Comparison of ENCODE assay signal across 1 cellular context in the genomic region with DNA sequence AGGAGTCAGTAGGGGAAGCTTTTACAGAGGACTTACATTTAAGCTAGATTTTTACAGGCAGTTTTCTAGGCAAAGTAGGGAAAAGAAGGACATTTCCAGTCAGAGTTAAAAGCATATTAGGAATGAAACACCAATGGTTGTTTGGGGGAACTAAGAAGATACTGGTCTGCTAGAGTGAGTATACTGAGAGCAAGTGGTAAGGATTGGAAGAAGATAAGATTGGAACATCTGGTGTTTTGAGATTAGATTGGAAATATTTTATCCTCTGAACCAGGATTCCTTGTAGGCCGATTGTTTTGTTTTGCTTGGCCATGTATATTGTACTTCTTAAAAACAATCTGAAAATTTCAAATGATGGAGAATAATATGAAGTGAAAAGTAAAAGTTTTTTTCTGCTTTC.
TF ChIP-seq lines count a peak whose summit lies in the region.

No MANE protein-coding gene starts in this region.

TF ChIP-seq in GM23338, 12 proteins besides CTCF, POLR2A, EP300 and RAD21:
- TF ChIP-seq STAT1 (IDR thresholded peaks at IDR 0.05; ENCODE audit: unreplicated experiment) (no peak), ZNF331 (CRISPR knock-in tag; IDR thresholded peaks at IDR 0.05; ENCODE audit: low read depth) (no peak), ZNF114 (CRISPR knock-in tag; IDR thresholded peaks at IDR 0.05) (no peak), EZH2 (IDR thresholded peaks at IDR 0.05; ENCODE audit: low read depth, unreplicated experiment) (no peak), POLR2AphosphoS5 (IDR thresholded peaks at IDR 0.05; ENCODE audit: low read depth) (no peak), NANOG (IDR thresholded peaks at IDR 0.05; ENCODE audit: borderline replicate concordance) (no peak), CREB1 (CRISPR knock-in tag; IDR thresholded peaks at IDR 0.05; ENCODE audit: low read depth) (no peak), JUNB (IDR thresholded peaks at IDR 0.05; ENCODE audit: unreplicated experiment) (no peak), ZNF462 (CRISPR knock-in tag; IDR thresholded peaks at IDR 0.05) (no peak), EZH2phosphoT487 (IDR thresholded peaks at IDR 0.05; ENCODE audit: unreplicated experiment) (no peak)
- TF ChIP-seq, protein P1, sequence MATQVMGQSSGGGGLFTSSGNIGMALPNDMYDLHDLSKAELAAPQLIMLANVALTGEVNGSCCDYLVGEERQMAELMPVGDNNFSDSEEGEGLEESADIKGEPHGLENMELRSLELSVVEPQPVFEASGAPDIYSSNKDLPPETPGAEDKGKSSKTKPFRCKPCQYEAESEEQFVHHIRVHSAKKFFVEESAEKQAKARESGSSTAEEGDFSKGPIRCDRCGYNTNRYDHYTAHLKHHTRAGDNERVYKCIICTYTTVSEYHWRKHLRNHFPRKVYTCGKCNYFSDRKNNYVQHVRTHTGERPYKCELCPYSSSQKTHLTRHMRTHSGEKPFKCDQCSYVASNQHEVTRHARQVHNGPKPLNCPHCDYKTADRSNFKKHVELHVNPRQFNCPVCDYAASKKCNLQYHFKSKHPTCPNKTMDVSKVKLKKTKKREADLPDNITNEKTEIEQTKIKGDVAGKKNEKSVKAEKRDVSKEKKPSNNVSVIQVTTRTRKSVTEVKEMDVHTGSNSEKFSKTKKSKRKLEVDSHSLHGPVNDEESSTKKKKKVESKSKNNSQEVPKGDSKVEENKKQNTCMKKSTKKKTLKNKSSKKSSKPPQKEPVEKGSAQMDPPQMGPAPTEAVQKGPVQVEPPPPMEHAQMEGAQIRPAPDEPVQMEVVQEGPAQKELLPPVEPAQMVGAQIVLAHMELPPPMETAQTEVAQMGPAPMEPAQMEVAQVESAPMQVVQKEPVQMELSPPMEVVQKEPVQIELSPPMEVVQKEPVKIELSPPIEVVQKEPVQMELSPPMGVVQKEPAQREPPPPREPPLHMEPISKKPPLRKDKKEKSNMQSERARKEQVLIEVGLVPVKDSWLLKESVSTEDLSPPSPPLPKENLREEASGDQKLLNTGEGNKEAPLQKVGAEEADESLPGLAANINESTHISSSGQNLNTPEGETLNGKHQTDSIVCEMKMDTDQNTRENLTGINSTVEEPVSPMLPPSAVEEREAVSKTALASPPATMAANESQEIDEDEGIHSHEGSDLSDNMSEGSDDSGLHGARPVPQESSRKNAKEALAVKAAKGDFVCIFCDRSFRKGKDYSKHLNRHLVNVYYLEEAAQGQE (IDR thresholded peaks at IDR 0.05; ENCODE audit: unreplicated experiment): no peak
- TF ChIP-seq, protein P2, sequence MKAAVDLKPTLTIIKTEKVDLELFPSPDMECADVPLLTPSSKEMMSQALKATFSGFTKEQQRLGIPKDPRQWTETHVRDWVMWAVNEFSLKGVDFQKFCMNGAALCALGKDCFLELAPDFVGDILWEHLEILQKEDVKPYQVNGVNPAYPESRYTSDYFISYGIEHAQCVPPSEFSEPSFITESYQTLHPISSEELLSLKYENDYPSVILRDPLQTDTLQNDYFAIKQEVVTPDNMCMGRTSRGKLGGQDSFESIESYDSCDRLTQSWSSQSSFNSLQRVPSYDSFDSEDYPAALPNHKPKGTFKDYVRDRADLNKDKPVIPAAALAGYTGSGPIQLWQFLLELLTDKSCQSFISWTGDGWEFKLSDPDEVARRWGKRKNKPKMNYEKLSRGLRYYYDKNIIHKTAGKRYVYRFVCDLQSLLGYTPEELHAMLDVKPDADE (IDR thresholded peaks at IDR 0.05): no peak
